ENCODE assay signal across 1 cellular context in genomic region chr2:43637030-43637803, GRCh38.
TF ChIP-seq lines count a peak whose summit lies in the region.

Gene PLEKHH2, plus strand, starts transcription at chr2:43637260. Its CDS starts 7,414 bp downstream, at chr2:43644674.

TF ChIP-seq in HepG2, 621 proteins besides CTCF, POLR2A, EP300 and RAD21 (continued from another document and continues in another):
- TF ChIP-seq FOXJ3 (CRISPR knock-in tag; IDR thresholded peaks at IDR 0.05; ENCODE audit: borderline replicate concordance) (no peak), ZNF224 (CRISPR knock-in tag; IDR thresholded peaks at IDR 0.05) (no peak), TSC22D2 (CRISPR knock-in tag; IDR thresholded peaks at IDR 0.05; ENCODE audit: borderline replicate concordance) (no peak), HNRNPK (IDR thresholded peaks at IDR 0.05; ENCODE audit: low read depth, low read length, poor library complexity, severe bottlenecking) (peak; percentile 69), FOSL2 (CRISPR knock-in tag; IDR thresholded peaks at IDR 0.05) (no peak), ZNF670 (CRISPR knock-in tag; IDR thresholded peaks at IDR 0.05; ENCODE audit: borderline replicate concordance) (no peak), HCFC1 (IDR thresholded peaks at IDR 0.05; ENCODE audit: low read depth, low read length) (no peak), U2AF2 (IDR thresholded peaks at IDR 0.05; ENCODE audit: low read depth, low read length) (no peak), BCLAF1 (IDR thresholded peaks at IDR 0.05) (no peak), ZNF672 (CRISPR knock-in tag; IDR thresholded peaks at IDR 0.05) (no peak), ZNF558 (CRISPR knock-in tag; IDR thresholded peaks at IDR 0.05; ENCODE audit: borderline replicate concordance) (peak; percentile 14; the same call in 1 of the 2 replicates), HNRNPH1 (optimal IDR thresholded peaks at IDR 0.05; ENCODE audit: low read depth, low read length) (no peak), GFI1 (CRISPR knock-in tag; IDR thresholded peaks at IDR 0.05; ENCODE audit: borderline replicate concordance) (no peak), SETDB1 (CRISPR knock-in tag; IDR thresholded peaks at IDR 0.05; ENCODE audit: borderline replicate concordance) (no peak), ZNF260 (CRISPR knock-in tag; IDR thresholded peaks at IDR 0.05; ENCODE audit: borderline replicate concordance, low read depth) (no peak), ZNF674 (CRISPR knock-in tag; IDR thresholded peaks at IDR 0.05; ENCODE audit: low read depth) (no peak), ZMAT3 (CRISPR knock-in tag; conservative IDR thresholded peaks at IDR 0.05) (no peak), GATAD2A (CRISPR knock-in tag; IDR thresholded peaks at IDR 0.05) (no peak), RARA (CRISPR knock-in tag; IDR thresholded peaks at IDR 0.05) (no peak), POLR2AphosphoS2 (IDR thresholded peaks at IDR 0.05; ENCODE audit: low read depth, low read length) (no peak), ZNF713 (CRISPR knock-in tag; IDR thresholded peaks at IDR 0.05) (no peak), ZFP36 (IDR thresholded peaks at IDR 0.05; ENCODE audit: borderline replicate concordance, low read depth, low read length, partially characterized antibody) (no peak), CHD4 (IDR thresholded peaks at IDR 0.05; ENCODE audit: borderline replicate concordance, low read length) (no peak), ZNF205 (CRISPR knock-in tag; IDR thresholded peaks at IDR 0.05) (0 out of 2 replicates have a peak, but pooled peaks have one; percentile 10), CSRNP2 (CRISPR knock-in tag; conservative IDR thresholded peaks at IDR 0.05; ENCODE audit: low read depth) (no peak), ZNF547 (CRISPR knock-in tag; IDR thresholded peaks at IDR 0.05) (no peak; the same call in 1 of the 2 replicates), GTF2F1 (IDR thresholded peaks at IDR 0.05; ENCODE audit: low read length) (no peak), ZNF124 (CRISPR knock-in tag; IDR thresholded peaks at IDR 0.05) (no peak), KLF9 (CRISPR knock-in tag; IDR thresholded peaks at IDR 0.05; ENCODE audit: low read depth) (no peak), ZBTB1 (CRISPR knock-in tag; IDR thresholded peaks at IDR 0.05; ENCODE audit: borderline replicate concordance) (no peak), ZNF790 (CRISPR knock-in tag; IDR thresholded peaks at IDR 0.05; ENCODE audit: borderline replicate concordance) (no peak), ZNF891 (CRISPR knock-in tag; IDR thresholded peaks at IDR 0.05) (peak; percentile 77; the same call in 1 of the 2 replicates), TAF1 (CRISPR knock-in tag; IDR thresholded peaks at IDR 0.05) (peak; percentile 33), GTF3A (CRISPR knock-in tag; conservative IDR thresholded peaks at IDR 0.05) (no peak), RFXAP (CRISPR knock-in tag; IDR thresholded peaks at IDR 0.05; ENCODE audit: borderline replicate concordance) (no peak), ZFYVE20 (CRISPR knock-in tag; IDR thresholded peaks at IDR 0.05; ENCODE audit: borderline replicate concordance, low read depth) (no peak), ZNF276 (CRISPR knock-in tag; IDR thresholded peaks at IDR 0.05; ENCODE audit: low read depth) (no peak), ZNF180 (CRISPR knock-in tag; IDR thresholded peaks at IDR 0.05; ENCODE audit: borderline replicate concordance, low read depth) (no peak), HOXA5 (CRISPR knock-in tag; IDR thresholded peaks at IDR 0.05) (0 out of 2 replicates have a peak, but pooled peaks have one; percentile 80), ZNF879 (CRISPR knock-in tag; IDR thresholded peaks at IDR 0.05) (peak; percentile 75; the same call in 1 of the 2 replicates), PAWR (CRISPR knock-in tag; IDR thresholded peaks at IDR 0.05; ENCODE audit: borderline replicate concordance) (no peak), YEATS2 (CRISPR knock-in tag; IDR thresholded peaks at IDR 0.05; ENCODE audit: borderline replicate concordance) (no peak; the same call in 1 of the 2 replicates), ZBTB33 (CRISPR knock-in tag; IDR thresholded peaks at IDR 0.05) (no peak), ZNF563 (CRISPR knock-in tag; IDR thresholded peaks at IDR 0.05) (peak; percentile 79), MXI1 (IDR thresholded peaks at IDR 0.05; ENCODE audit: borderline replicate concordance, low read depth, low read length) (0 out of 3 replicates have a peak, but pooled peaks have one; percentile 26)
- TF ChIP-seq, protein P1, sequence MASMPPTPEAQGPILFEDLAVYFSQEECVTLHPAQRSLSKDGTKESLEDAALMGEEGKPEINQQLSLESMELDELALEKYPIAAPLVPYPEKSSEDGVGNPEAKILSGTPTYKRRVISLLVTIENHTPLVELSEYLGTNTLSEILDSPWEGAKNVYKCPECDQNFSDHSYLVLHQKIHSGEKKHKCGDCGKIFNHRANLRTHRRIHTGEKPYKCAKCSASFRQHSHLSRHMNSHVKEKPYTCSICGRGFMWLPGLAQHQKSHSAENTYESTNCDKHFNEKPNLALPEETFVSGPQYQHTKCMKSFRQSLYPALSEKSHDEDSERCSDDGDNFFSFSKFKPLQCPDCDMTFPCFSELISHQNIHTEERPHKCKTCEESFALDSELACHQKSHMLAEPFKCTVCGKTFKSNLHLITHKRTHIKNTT (CRISPR knock-in tag; IDR thresholded peaks at IDR 0.05): no peak
- TF ChIP-seq, protein P2, sequence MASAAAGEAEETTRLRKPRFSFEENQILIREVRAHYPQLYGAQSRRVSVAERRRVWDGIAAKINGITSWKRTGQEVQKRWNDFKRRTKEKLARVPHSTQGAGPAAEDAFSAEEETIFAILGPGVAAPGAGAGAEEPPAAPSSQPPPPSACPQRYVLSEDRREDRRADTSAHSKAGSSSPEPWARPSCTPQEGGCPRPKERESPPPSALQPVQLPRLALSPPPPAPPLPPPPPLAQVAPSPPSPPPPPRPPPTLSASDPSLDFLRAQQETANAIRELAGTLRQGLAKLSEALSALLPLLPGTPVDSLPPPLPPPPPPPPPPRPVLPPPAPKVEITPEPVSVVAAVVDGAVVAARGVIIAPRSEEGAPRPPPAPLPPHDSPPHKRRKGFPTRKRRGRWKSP (CRISPR knock-in tag; IDR thresholded peaks at IDR 0.05): 0 out of 2 replicates have a peak, but pooled peaks have one; percentile 18
- TF ChIP-seq, protein P3, sequence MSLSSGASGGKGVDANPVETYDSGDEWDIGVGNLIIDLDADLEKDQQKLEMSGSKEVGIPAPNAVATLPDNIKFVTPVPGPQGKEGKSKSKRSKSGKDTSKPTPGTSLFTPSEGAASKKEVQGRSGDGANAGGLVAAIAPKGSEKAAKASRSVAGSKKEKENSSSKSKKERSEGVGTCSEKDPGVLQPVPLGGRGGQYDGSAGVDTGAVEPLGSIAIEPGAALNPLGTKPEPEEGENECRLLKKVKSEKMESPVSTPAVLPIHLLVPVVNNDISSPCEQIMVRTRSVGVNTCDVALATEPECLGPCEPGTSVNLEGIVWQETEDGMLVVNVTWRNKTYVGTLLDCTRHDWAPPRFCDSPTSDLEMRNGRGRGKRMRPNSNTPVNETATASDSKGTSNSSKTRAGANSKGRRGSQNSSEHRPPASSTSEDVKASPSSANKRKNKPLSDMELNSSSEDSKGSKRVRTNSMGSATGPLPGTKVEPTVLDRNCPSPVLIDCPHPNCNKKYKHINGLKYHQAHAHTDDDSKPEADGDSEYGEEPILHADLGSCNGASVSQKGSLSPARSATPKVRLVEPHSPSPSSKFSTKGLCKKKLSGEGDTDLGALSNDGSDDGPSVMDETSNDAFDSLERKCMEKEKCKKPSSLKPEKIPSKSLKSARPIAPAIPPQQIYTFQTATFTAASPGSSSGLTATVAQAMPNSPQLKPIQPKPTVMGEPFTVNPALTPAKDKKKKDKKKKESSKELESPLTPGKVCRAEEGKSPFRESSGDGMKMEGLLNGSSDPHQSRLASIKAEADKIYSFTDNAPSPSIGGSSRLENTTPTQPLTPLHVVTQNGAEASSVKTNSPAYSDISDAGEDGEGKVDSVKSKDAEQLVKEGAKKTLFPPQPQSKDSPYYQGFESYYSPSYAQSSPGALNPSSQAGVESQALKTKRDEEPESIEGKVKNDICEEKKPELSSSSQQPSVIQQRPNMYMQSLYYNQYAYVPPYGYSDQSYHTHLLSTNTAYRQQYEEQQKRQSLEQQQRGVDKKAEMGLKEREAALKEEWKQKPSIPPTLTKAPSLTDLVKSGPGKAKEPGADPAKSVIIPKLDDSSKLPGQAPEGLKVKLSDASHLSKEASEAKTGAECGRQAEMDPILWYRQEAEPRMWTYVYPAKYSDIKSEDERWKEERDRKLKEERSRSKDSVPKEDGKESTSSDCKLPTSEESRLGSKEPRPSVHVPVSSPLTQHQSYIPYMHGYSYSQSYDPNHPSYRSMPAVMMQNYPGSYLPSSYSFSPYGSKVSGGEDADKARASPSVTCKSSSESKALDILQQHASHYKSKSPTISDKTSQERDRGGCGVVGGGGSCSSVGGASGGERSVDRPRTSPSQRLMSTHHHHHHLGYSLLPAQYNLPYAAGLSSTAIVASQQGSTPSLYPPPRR (CRISPR knock-in tag; IDR thresholded peaks at IDR 0.05; ENCODE audit: borderline replicate concordance): peak; percentile 64
- TF ChIP-seq, protein P4, sequence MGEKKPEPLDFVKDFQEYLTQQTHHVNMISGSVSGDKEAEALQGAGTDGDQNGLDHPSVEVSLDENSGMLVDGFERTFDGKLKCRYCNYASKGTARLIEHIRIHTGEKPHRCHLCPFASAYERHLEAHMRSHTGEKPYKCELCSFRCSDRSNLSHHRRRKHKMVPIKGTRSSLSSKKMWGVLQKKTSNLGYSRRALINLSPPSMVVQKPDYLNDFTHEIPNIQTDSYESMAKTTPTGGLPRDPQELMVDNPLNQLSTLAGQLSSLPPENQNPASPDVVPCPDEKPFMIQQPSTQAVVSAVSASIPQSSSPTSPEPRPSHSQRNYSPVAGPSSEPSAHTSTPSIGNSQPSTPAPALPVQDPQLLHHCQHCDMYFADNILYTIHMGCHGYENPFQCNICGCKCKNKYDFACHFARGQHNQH (CRISPR knock-in tag; IDR thresholded peaks at IDR 0.05): peak; percentile 19; the same call in 1 of the 2 replicates
- TF ChIP-seq, protein P5, sequence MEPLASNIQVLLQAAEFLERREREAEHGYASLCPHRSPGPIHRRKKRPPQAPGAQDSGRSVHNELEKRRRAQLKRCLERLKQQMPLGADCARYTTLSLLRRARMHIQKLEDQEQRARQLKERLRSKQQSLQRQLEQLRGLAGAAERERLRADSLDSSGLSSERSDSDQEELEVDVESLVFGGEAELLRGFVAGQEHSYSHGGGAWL (CRISPR knock-in tag; IDR thresholded peaks at IDR 0.05): peak; percentile 46; the same call in 1 of the 2 replicates
